In genomic region chr1:36285450-36286101, GRCh38 we compare ENCODE assay signal across 8 cellular contexts. TPM values are rescaled to one million over a fixed set of nuclear protein-coding genes. Genes with fewer than 3 reads are reported as not detected.
DNase-seq lines count a peak whose midpoint lies in the region; ATAC-seq, FAIRE-seq and TF ChIP-seq lines count a peak whose summit lies in the region.

No MANE protein-coding gene starts in this region.

- no peak overlapping the region for H3K4me3 ChIP-seq in A549

- TF ChIP-seq EP300 in A549 (IDR thresholded peaks at IDR 0.05), result no peak

- CTCF ChIA-PET in A549 (lab: Yijun Ruan, JAX), result interaction anchor here (0.7 to 3.9 kb wide), 38 partner anchors 9 to 193 kb away, joined by 3 to 49 read pairs (median 4); partner anchors contain the start of genes THRAP3 and TRAPPC3

- in situ Hi-C loops in GM13977 (cut with MboI; ENCODE audit: low pct_unique_long_range_greater_than_20kb, low sequenced_read_pairs, unreplicated experiment), result no loop called here

- ATAC-seq in A549, result peak; percentile 92 to 96
- no peak for ATAC-seq in GM18873 (IDR thresholded peaks at IDR 0.05; ENCODE audit: low FRiP score, unreplicated experiment)

- DNase-seq in A549 (ENCODE audit: low read depth in 1 of 2, low spot score in 1 of 2), result peak; percentile 73 to 84
- peak; percentile 74 for DNase-seq in GM13977 (ENCODE audit: low spot score)
- DNase-seq in NCI-H2107 (lab: John Stamatoyannopoulos, UW), result peak; percentile 67
- peak; percentile 10 for DNase-seq in T1000 (lab: John Stamatoyannopoulos, UW)
- DNase-seq in brain pericyte (ENCODE audit: low read depth, low spot score), result peak; percentile 27
- DNase-seq in immature natural killer cell, result peak; percentile 62 to 72 (median 68)
- DNase-seq in stimulated activated CD4-positive, alpha-beta T cell treated with anti-CD3 and anti-CD28 coated beads, Interleukin-12 subunit alpha, Interleukin-12 subunit beta, amount 100 ng/mL, for 48 hours (ENCODE audit: low read depth in 2 of 3, low spot score in 1 of 3), result peak in 2 of 3 donors; percentile 41 to 65

- peaks cover 28% of the 10 kb centered on the region; the same call in 2 of the 3 replicates for H3K4me1 ChIP-seq in A549

- peaks cover 0 to 2% (median 0%) of the 10 kb centered on the region in 3 donors for H3K27me3 Mint-ChIP-seq in immature natural killer cell (ENCODE audit: low read depth in 3 of 3)

- H3K27ac ChIP-seq in A549, result peak overlapping the region in 1 of 2 experiments; percentile 43; a peak in 2 of 6 replicates

- peaks cover 9 to 48% (median 16%) of the 10 kb centered on the region in 3 donors for H3K36me3 Mint-ChIP-seq in immature natural killer cell

- WGBS in A549 (ENCODE audit: missing lambda C conversion rate), result 38% methylated on average over 7 of the region's 7 CpGs

- peak overlapping the region; percentile 63 to 84 (median 75) for H3K27ac Mint-ChIP-seq in immature natural killer cell

- H3K4me3 Mint-ChIP-seq in immature natural killer cell, result no peak overlapping the region

- POLR2A ChIA-PET in A549 (lab: Yijun Ruan, JAX), result interaction anchor here (0.5 to 0.6 kb wide), 2 partner anchors 61 kb away, joined by 3 read pairs; partner anchors contain the start of gene THRAP3

- TF ChIP-seq POLR2A in A549 (IDR thresholded peaks at IDR 0.05; ENCODE audit: low read length), result no peak

- H3K4me2 ChIP-seq in A549, result no peak overlapping the region

- FAIRE-seq in A549 (lab: Jason Lieb, UNC), result peak; percentile 32

- H3K9me3 ChIP-seq in A549, result no peaks in the 10 kb centered on the region

- TF ChIP-seq CTCF in A549 (IDR thresholded peaks at IDR 0.05) (peak; percentile 81), GM13977 (IDR thresholded peaks at IDR 0.05; ENCODE audit: extremely low read depth, insufficient read depth, missing control alignments) (peak; percentile 69)

- H3K4me1 Mint-ChIP-seq in immature natural killer cell, result peaks cover 11 to 33% of the 10 kb centered on the region in 2 donors

- no peaks in the 10 kb centered on the region for H3K9me3 Mint-ChIP-seq in immature natural killer cell

- peak; percentile 77 to 85 for TF ChIP-seq RAD21 in A549 (conservative IDR thresholded peaks at IDR 0.05 in 1 of 2, IDR thresholded peaks at IDR 0.05 in 1 of 2)

TF ChIP-seq in A549, 52 proteins besides CTCF, POLR2A, EP300 and RAD21:
- no peak for TF ChIP-seq TP53 (CRISPR knock-in tag; IDR thresholded peaks at IDR 0.05)
- TF ChIP-seq SMC3 (IDR thresholded peaks at IDR 0.05), result peak; percentile 78

RNA-seq across cellular contexts. Expression of gene SH3D21, which starts 20.6 kb away (rescaled TPM):
- polyA plus RNA-seq in A549 (2011; rRNA removed) (0.41 and 0.53 TPM in 2 replicates), A549 (2017; fragmentation: RNase III; extraction: RNeasy Plus Mini Kit Qiagen cat#74134 plus additional on column Dnase treatment) (1.1 to 1.6 TPM (median 1.4 TPM) in 3 replicates), immature natural killer cell (under 1 TPM in 2 of 3 donors, not detected in 1; 0.26 to 0.96 TPM)
- polyA plus RNA-seq in A549 (2012; cell fraction: cytosol; rRNA removed), result 0.42 and 0.45 TPM in 2 replicates
- 3.7 and 4.1 TPM in 2 replicates for polyA plus RNA-seq in A549 (2012; cell fraction: nucleus; rRNA removed)
- 0.34 and 0.45 TPM in 2 replicates for polyA minus RNA-seq in A549 (2011; rRNA and poly(A)+ RNA removed)

RNA-seq across cellular contexts. Expression of gene EVA1B, which starts 37.9 kb away (rescaled TPM):
- polyA plus RNA-seq in A549 (2011; rRNA removed) (2.0 and 2.9 TPM in 2 replicates), A549 (2017; fragmentation: RNase III; extraction: RNeasy Plus Mini Kit Qiagen cat#74134 plus additional on column Dnase treatment) (7.5 to 10.8 TPM (median 8.5 TPM) in 3 replicates), immature natural killer cell (10 to 100 TPM in 2 of 3 donors, 1 to 10 TPM in 1; 8.8 to 29.2 (median 11.1) TPM)
- 11.5 and 19.9 TPM in 2 replicates for polyA plus RNA-seq in A549 (2012; cell fraction: cytosol; rRNA removed)
- polyA plus RNA-seq in A549 (2012; cell fraction: nucleus; rRNA removed), result 8.9 and 13.1 TPM in 2 replicates
- polyA minus RNA-seq in A549 (2011; rRNA and poly(A)+ RNA removed), result 0.58 and 1.2 TPM in 2 replicates

Comparison
In these comparisons a context has a peak if more than half of its experiments do, and no peak if none do; other contexts are left out.
1. DNase-seq: peak in every context shown above with its lines; median percentile 78 in A549; 74 in GM13977; 68 in immature natural killer cell; 67 in NCI-H2107; 53 in stimulated activated CD4-positive, alpha-beta T cell treated with anti-CD3 and anti-CD28 coated beads, Interleukin-12 subunit alpha, Interleukin-12 subunit beta, amount 100 ng/mL, for 48 hours; 27 in brain pericyte; 10 in T1000.